In the genomic region with DNA sequence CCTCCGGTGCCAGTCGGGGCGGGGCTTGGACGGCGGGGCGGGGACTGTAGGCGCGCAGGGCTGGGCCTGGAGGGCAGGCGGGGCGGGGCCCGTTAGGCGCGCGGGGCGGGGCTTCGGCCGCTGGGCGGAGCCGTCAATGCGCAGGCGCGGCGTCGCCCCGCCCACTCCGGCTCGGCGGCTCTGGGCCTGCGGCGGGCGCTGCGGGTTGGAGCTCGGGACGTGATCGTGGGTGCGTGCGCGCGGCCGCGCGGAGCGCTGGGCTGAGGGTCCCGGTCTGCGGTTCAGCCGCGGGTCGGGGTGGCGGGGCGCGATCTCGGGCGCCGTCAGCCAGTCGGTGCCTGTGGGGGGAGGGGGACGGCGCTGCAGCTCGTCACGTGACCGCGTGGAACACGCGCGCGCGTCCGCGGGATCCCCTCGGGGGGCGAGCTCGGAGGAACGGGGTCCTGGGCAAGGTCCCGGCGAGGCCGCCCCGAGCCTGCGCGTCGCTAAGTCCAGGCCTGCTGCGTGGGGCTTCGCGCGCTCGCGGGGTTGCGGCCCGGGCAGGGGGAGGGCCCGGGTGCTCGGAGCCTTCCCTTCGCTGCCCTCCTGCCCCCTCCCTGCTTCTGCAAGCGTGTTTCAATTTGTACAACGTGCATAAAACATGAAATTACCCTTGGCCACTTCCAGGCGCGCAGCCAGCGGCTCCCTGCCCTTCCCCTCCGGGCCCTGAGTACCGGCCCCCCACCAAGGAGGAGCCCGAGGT, we compare ENCODE assay signal across 8 cellular contexts. TPM values are rescaled to one million over a fixed set of nuclear protein-coding genes. Genes with fewer than 3 reads are reported as not detected.
DNase-seq lines count a peak whose midpoint lies in the region; ATAC-seq and TF ChIP-seq lines count a peak whose summit lies in the region.

A gene (plus strand): TSS at position 164 of the 742 bp plus-strand sequence. CDS start 595 bp downstream, outside the sequence.

- H3K36me3 ChIP-seq in ACC112 (ENCODE audit: insufficient read depth, low read length) (no peaks in the 10 kb centered on the region), mammary epithelial cell (ENCODE audit: insufficient read depth, low read length) (no peaks in the 10 kb centered on the region), smooth muscle cell (ENCODE audit: low read depth) (no peaks in the 10 kb centered on the region)

- 2% methylated on average over 24 of the region's 98 CpGs for WGBS in mammary epithelial cell (ENCODE audit: low coverage, missing lambda C conversion rate)
- under 1% methylated on average over 47 of the region's 98 CpGs for WGBS in smooth muscle cell (ENCODE audit: low lambda C conversion rate)

- no peaks in the 10 kb centered on the region for H3K9me3 ChIP-seq in mammary epithelial cell (replicated peaks; ENCODE audit: insufficient read depth, low read length)
- no peaks in the 10 kb centered on the region for H3K9me3 ChIP-seq in smooth muscle cell (replicated peaks; ENCODE audit: low read depth)

- TF ChIP-seq CTCF in WI38 (IDR thresholded peaks at IDR 0.05; ENCODE audit: low read depth, low read length) (no peak), mammary epithelial cell (conservative IDR thresholded peaks at IDR 0.05 in 1 of 2, IDR thresholded peaks at IDR 0.05 in 1 of 2; ENCODE audit: extremely low read depth in 1 of 2, insufficient read depth in 1 of 2, low read depth in 1 of 2, low read length in 2 of 2) (no peak), smooth muscle cell (IDR thresholded peaks at IDR 0.05; ENCODE audit: borderline replicate concordance, insufficient read depth, poor library complexity, severe bottlenecking) (no peak)

- H3K4me3 ChIP-seq in ACC112 (ENCODE audit: low read depth, low read length) (peak within 1 kb of the TSS; percentile 99), WI38 (ENCODE audit: low read depth, low read length) (peak within 1 kb of the TSS; percentile 80), mammary epithelial cell (replicated peaks in 1 of 3; ENCODE audit: insufficient read depth in 1 of 3, low read depth in 2 of 3, low read length in 3 of 3) (peak within 1 kb of the TSS; percentile 49 to 85 (median 72)), smooth muscle cell (peak within 1 kb of the TSS; percentile 75)

- H3K79me2 ChIP-seq in ACC112 (ENCODE audit: control insufficient read depth, insufficient read depth, low read length, unreplicated experiment) (no peaks in the 10 kb centered on the region), mammary epithelial cell (ENCODE audit: insufficient read depth, low read length) (peaks cover 8% of the 10 kb centered on the region), smooth muscle cell (ENCODE audit: low read depth) (no peaks in the 10 kb centered on the region)

- peak; percentile 93 for DNase-seq in NCI-H2227 (lab: John Stamatoyannopoulos, UW; ENCODE audit: unreplicated experiment)
- DNase-seq in mammary epithelial cell, result peak; percentile 70
- DNase-seq in iPS-NIHi7 (ENCODE audit: extremely low spot score), result peak; percentile 99
- peak; percentile 82 for DNase-seq in smooth muscle cell (lab: John Stamatoyannopoulos, UW; ENCODE audit: unreplicated experiment)

- dilution Hi-C loops in mammary epithelial cell (cut with HindIII; ENCODE audit: low sequenced_read_pairs), result no loop called here

- H3K4me2 ChIP-seq in mammary epithelial cell (ENCODE audit: insufficient read depth, low read depth, low read length) (peak within 1 kb of the TSS; percentile 99), smooth muscle cell (peak within 1 kb of the TSS; percentile 87)

- peak within 1 kb of the TSS; percentile 83 for H2AFZ ChIP-seq in ACC112 (ENCODE audit: low read length, unreplicated experiment)
- H2AFZ ChIP-seq in mammary epithelial cell (ENCODE audit: low read depth, low read length), result peak within 1 kb of the TSS; percentile 85
- peak within 1 kb of the TSS; percentile 39 for H2AFZ ChIP-seq in smooth muscle cell (ENCODE audit: low read depth)

- no peaks in the 10 kb centered on the region for H3K27me3 ChIP-seq in ACC112 (ENCODE audit: insufficient read depth, low read length)
- no peaks in the 10 kb centered on the region for H3K27me3 ChIP-seq in mammary epithelial cell (ENCODE audit: insufficient read depth, low read length)
- H3K27me3 ChIP-seq in smooth muscle cell (ENCODE audit: low read depth), result no peaks in the 10 kb centered on the region

- H3F3A ChIP-seq in smooth muscle cell (ENCODE audit: low read depth), result no peaks in the 10 kb centered on the region

- no peaks in the 10 kb centered on the region for H4K20me1 ChIP-seq in mammary epithelial cell (ENCODE audit: insufficient read depth, low read length)
- peaks cover 23% of the 10 kb centered on the region for H4K20me1 ChIP-seq in smooth muscle cell (ENCODE audit: low read depth)

- intact Hi-C loops in mammary epithelial cell (cut with micrococcal nuclease), result loop anchor here (1.0 to 5.0 kb wide), 4 partner anchors 33 to 882 kb away; a partner anchor contains a TSS

- in situ Hi-C loops in mammary epithelial cell (cut with MboI; ENCODE audit: low sequenced_read_pairs in 2 of 2), result no loop called here

- H3K27ac ChIP-seq in ACC112 (ENCODE audit: low read depth, low read length), result peak within 1 kb of the TSS; percentile 48
- no peak within 1 kb of the TSS for H3K27ac ChIP-seq in mammary epithelial cell (ENCODE audit: insufficient read depth, low read depth, low read length)
- H3K27ac ChIP-seq in smooth muscle cell (ENCODE audit: low read depth), result peak within 1 kb of the TSS; percentile 19

- peaks cover 9% of the 10 kb centered on the region for H3K4me1 ChIP-seq in ACC112 (ENCODE audit: control insufficient read depth, insufficient read depth, low read length, unreplicated experiment)
- H3K4me1 ChIP-seq in mammary epithelial cell (ENCODE audit: insufficient read depth, low read length), result peaks cover 30% of the 10 kb centered on the region
- H3K4me1 ChIP-seq in smooth muscle cell (ENCODE audit: low read depth), result no peaks in the 10 kb centered on the region

- ATAC-seq in GM18870 (IDR thresholded peaks at IDR 0.05; ENCODE audit: unreplicated experiment) (peak; percentile 40), HG03108 (IDR thresholded peaks at IDR 0.05; ENCODE audit: unreplicated experiment) (peak; percentile 74)

- CTCF ChIA-PET in mammary epithelial cell (lab: Charles Lee; ENCODE audit: low non-redundant PET), result no interaction called here

- TSS peak; percentile 32 for BruUV-seq in mammary epithelial cell (replicated peaks; lab: Mats Ljungman, UMichigan)

- H3K9ac ChIP-seq in mammary epithelial cell (ENCODE audit: insufficient read depth, low read length) (no peak within 1 kb of the TSS), smooth muscle cell (ENCODE audit: low read depth) (peak within 1 kb of the TSS; percentile 72)

RNA-seq across cellular contexts. Expression of the gene that starts here (rescaled TPM):
- total RNA-seq in mammary epithelial cell, result 10 to 100 TPM; 13.8 to 27.2 TPM
- 8.2 TPM for polyA plus RNA-seq in mammary epithelial cell
- polyA minus RNA-seq in mammary epithelial cell, result 2.3 TPM
- total RNA-seq in smooth muscle cell, result 3.7 and 7.0 TPM in 2 replicates
- polyA plus RNA-seq in smooth muscle cell, result 18.7 and 20.7 TPM in 2 replicates
